In genomic region chr11:122731500-122731913, GRCh38 we compare ENCODE assay signal across 16 cellular contexts.
DNase-seq lines count a peak whose midpoint lies in the region; ATAC-seq and TF ChIP-seq lines count a peak whose summit lies in the region.
"Had no signal": no experiment of that assay in that cellular context is flagged by ENCODE, and none has a peak within 500 bp of the region (broad histone marks: within the 10 kb centered on the region; RNA-seq: fewer than 3 reads in every experiment).

No MANE protein-coding gene starts in this region.

- no peak for TF ChIP-seq CTCF in endodermal cell (conservative IDR thresholded peaks at IDR 0.05)

- peaks cover 28 to 58% (median 41%) of the 10 kb centered on the region in 4 donors for H3K4me1 Mint-ChIP-seq in CD4-positive, CD25-positive, alpha-beta regulatory T cell
- H3K4me1 Mint-ChIP-seq in endodermal cell, result peaks cover 31% of the 10 kb centered on the region

- 89 to 100% methylated on average over 2 of the region's 2 CpGs for WGBS in endodermal cell (ENCODE audit: insufficient coverage in 1 of 2, insufficient read length in 1 of 2), 2 experiments

- H3K36me3 Mint-ChIP-seq in CD4-positive, CD25-positive, alpha-beta regulatory T cell, result peaks cover 18% of the 10 kb centered on the region
- no peaks in the 10 kb centered on the region for H3K36me3 Mint-ChIP-seq in endodermal cell (ENCODE audit: low read depth)
- H3K36me3 Mint-ChIP-seq: natural killer cell treated with Interleukin-12 subunit alpha and Interleukin-12 subunit beta and Interleukin-15 and Interleukin-18, amount 100 ng/mL, for 72 hours had no signal

- no peaks in the 10 kb centered on the region for H3K27me3 Mint-ChIP-seq in CD4-positive, CD25-positive, alpha-beta regulatory T cell
- H3K27me3 Mint-ChIP-seq in endodermal cell (ENCODE audit: insufficient read depth), result no peaks in the 10 kb centered on the region

- peak overlapping the region in 1 of 4 donors; percentile 53 for H3K4me3 Mint-ChIP-seq in CD4-positive, CD25-positive, alpha-beta regulatory T cell
- H3K4me3 Mint-ChIP-seq in endodermal cell, result no peak overlapping the region
- H3K4me3 Mint-ChIP-seq: natural killer cell treated with Interleukin-12 subunit alpha and Interleukin-12 subunit beta and Interleukin-15 and Interleukin-18, amount 100 ng/mL, for 72 hours had no signal

- peak overlapping the region in 2 of 3 donors; percentile 8 to 53 for H3K27ac Mint-ChIP-seq in CD4-positive, CD25-positive, alpha-beta regulatory T cell
- H3K27ac Mint-ChIP-seq in endodermal cell, result peak overlapping the region; percentile 58
- H3K27ac Mint-ChIP-seq: natural killer cell treated with Interleukin-12 subunit alpha and Interleukin-12 subunit beta and Interleukin-15 and Interleukin-18, amount 100 ng/mL, for 72 hours had no signal

- DNase-seq in CD4-positive, CD25-positive, alpha-beta regulatory T cell, result no peak
- DNase-seq in M059J (ENCODE audit: low read depth) (peak; percentile 91), endodermal cell (no peak), myocyte (ENCODE audit: low read depth) (peak; percentile 28), NCI-H446 (lab: John Stamatoyannopoulos, UW) (no peak), cerebellar nuclear complex (lab: John Stamatoyannopoulos, UW) (no peak)
- DNase-seq: activated CD4-positive, alpha-beta T cell treated with anti-CD3 and anti-CD28 coated beads for 4 hours; activated T-cell treated with anti-CD3 and anti-CD28 coated beads, Interleukin-2, amount 50 U/mL, for 48 hours; CD8-positive, alpha-beta memory T cell; KG1 had no signal

- no peaks in the 10 kb centered on the region for H3K27me3 ChIP-seq in CD4-positive, CD25-positive, alpha-beta regulatory T cell (ENCODE audit: control insufficient read depth, insufficient read depth, low read length)
- peaks cover 5% of the 10 kb centered on the region for H3K27me3 ChIP-seq in endodermal cell (ENCODE audit: control insufficient read depth, insufficient read depth, low read length, poor library complexity, severe bottlenecking)
- H3K27me3 ChIP-seq: ascending aorta had no signal

- H3K9me3 ChIP-seq in CD4-positive, CD25-positive, alpha-beta regulatory T cell (ENCODE audit: control insufficient read depth in 2 of 2, low read length in 2 of 2), result no peaks in the 10 kb centered on the region
- no peaks in the 10 kb centered on the region for H3K9me3 ChIP-seq in endodermal cell (ENCODE audit: control insufficient read depth, low read length)
- H3K9me3 ChIP-seq: ascending aorta had no signal

- peaks cover 60% of the 10 kb centered on the region for H3K4me1 ChIP-seq in CD4-positive, CD25-positive, alpha-beta regulatory T cell (ENCODE audit: control insufficient read depth, insufficient read depth, low read length, poor library complexity, severe bottlenecking)
- peaks cover 19% of the 10 kb centered on the region for H3K4me1 ChIP-seq in endodermal cell (ENCODE audit: control insufficient read depth, insufficient read depth, low read length)
- H3K4me1 ChIP-seq: ascending aorta had no signal

- H3K9ac ChIP-seq in endodermal cell (ENCODE audit: extremely low read depth, low read length, poor library complexity, severe bottlenecking), result no peak overlapping the region

- H3K4me3 ChIP-seq in CD4-positive, CD25-positive, alpha-beta regulatory T cell (ENCODE audit: low read depth, low read length), result no peak overlapping the region
- H3K4me3 ChIP-seq in endodermal cell (ENCODE audit: low read length), result no peak overlapping the region
- H3K4me3 ChIP-seq: ascending aorta, skin epidermis had no signal

- no peaks in the 10 kb centered on the region for H3K36me3 ChIP-seq in CD4-positive, CD25-positive, alpha-beta regulatory T cell (ENCODE audit: control insufficient read depth, insufficient read depth, low read length)
- H3K36me3 ChIP-seq in endodermal cell (ENCODE audit: control insufficient read depth, insufficient read depth, low read length), result no peaks in the 10 kb centered on the region
- H3K36me3 ChIP-seq: ascending aorta had no signal

- no peak for ATAC-seq in CD4-positive, CD25-positive, alpha-beta regulatory T cell (ENCODE audit: low read depth in 2 of 2)
- ATAC-seq in HG02588 (IDR thresholded peaks at IDR 0.05; ENCODE audit: unreplicated experiment), result no peak
- ATAC-seq in GM21528 (IDR thresholded peaks at IDR 0.05; ENCODE audit: low FRiP score, unreplicated experiment), result no peak
- ATAC-seq: natural killer cell treated with Interleukin-12 subunit alpha and Interleukin-12 subunit beta and Interleukin-15 and Interleukin-18, amount 100 ng/mL, for 72 hours had no signal

- no peaks in the 10 kb centered on the region for H3K9me3 Mint-ChIP-seq in CD4-positive, CD25-positive, alpha-beta regulatory T cell
- H3K9me3 Mint-ChIP-seq in endodermal cell, result no peaks in the 10 kb centered on the region
- H3K9me3 Mint-ChIP-seq: CD8-positive, alpha-beta memory T cell; natural killer cell treated with Interleukin-12 subunit alpha and Interleukin-12 subunit beta and Interleukin-15 and Interleukin-18, amount 100 ng/mL, for 72 hours had no signal

- no peak overlapping the region for H3K27ac ChIP-seq in CD4-positive, CD25-positive, alpha-beta regulatory T cell (ENCODE audit: insufficient read depth, low read length, poor library complexity, severe bottlenecking)
- H3K27ac ChIP-seq in endodermal cell (ENCODE audit: low read depth, low read length), result no peak overlapping the region
- H3K27ac ChIP-seq: ascending aorta, epithelial cell of prostate, skin epidermis had no signal

Comparison
In these comparisons a context has a peak if more than half of its experiments do, and no peak if none do; other contexts are left out.
1. DNase-seq: peak in M059J (single experiment) and myocyte (single experiment); none in CD4-positive, CD25-positive, alpha-beta regulatory T cell (0 of 3), endodermal cell (single experiment), NCI-H446 (0 of 2) and cerebellar nuclear complex (0 of 2).